In genomic region chr7:28347964-28348363, GRCh38 we compare ENCODE assay signal across 13 cellular contexts.
DNase-seq lines count a peak whose midpoint lies in the region.
"Had no signal": no experiment of that assay in that cellular context is flagged by ENCODE, and none has a peak within 500 bp of the region (broad histone marks: within the 10 kb centered on the region; RNA-seq: fewer than 3 reads in every experiment).

No MANE protein-coding gene starts in this region.

- H3K36me3 ChIP-seq in ACC112 (ENCODE audit: insufficient read depth, low read length) = no peaks in the 10 kb centered on the region
- H3K36me3 ChIP-seq in muscle layer of duodenum (ENCODE audit: control insufficient read depth in 1 of 2, insufficient read depth in 2 of 2, low read length in 2 of 2) = no peaks in the 10 kb centered on the region

- intact Hi-C loops in activated CD4-positive, alpha-beta T cell treated with anti-CD3 and anti-CD28 coated beads, Interleukin-2, amount 10 ng/mL, durations not matched to agents 24 days and 14 days (cut with micrococcal nuclease) = no loop called here

- H3K27me3 Mint-ChIP-seq in activated CD4-positive, alpha-beta T cell treated with anti-CD3 and anti-CD28 coated beads, Interleukin-2, amount 10 ng/mL, durations not matched to agents 24 days and 14 days = peaks cover 7% of the 10 kb centered on the region

- H3K27ac ChIP-seq in ACC112 (ENCODE audit: low read depth, low read length) (peak overlapping the region; percentile 77), muscle layer of duodenum (ENCODE audit: low read length) (peak overlapping the region; percentile 13)

- H3K4me1 ChIP-seq in ACC112 (ENCODE audit: control insufficient read depth, insufficient read depth, low read length, unreplicated experiment) (peaks cover 45% of the 10 kb centered on the region), muscle layer of duodenum (ENCODE audit: control insufficient read depth in 1 of 2, insufficient read depth in 2 of 2, low read length in 2 of 2) (no peaks in the 10 kb centered on the region)
- H3K4me1 ChIP-seq: body of pancreas had no signal

- no peaks in the 10 kb centered on the region for H3K27me3 ChIP-seq in ACC112 (ENCODE audit: insufficient read depth, low read length)
- H3K27me3 ChIP-seq in muscle layer of duodenum (ENCODE audit: low read depth, low read length) = no peaks in the 10 kb centered on the region
- H3K27me3 ChIP-seq: body of pancreas had no signal

- peaks cover 12% of the 10 kb centered on the region for H3K9me3 Mint-ChIP-seq in activated CD4-positive, alpha-beta T cell treated with anti-CD3 and anti-CD28 coated beads, Interleukin-2, amount 10 ng/mL, durations not matched to agents 24 days and 14 days

- H3K36me3 Mint-ChIP-seq in activated CD4-positive, alpha-beta T cell treated with anti-CD3 and anti-CD28 coated beads, Interleukin-2, amount 10 ng/mL, durations not matched to agents 24 days and 14 days (ENCODE audit: low read depth) = no peaks in the 10 kb centered on the region
- H3K36me3 Mint-ChIP-seq: naive thymus-derived CD4-positive, alpha-beta T cell had no signal

- no peaks in the 10 kb centered on the region for H3K79me2 ChIP-seq in ACC112 (ENCODE audit: control insufficient read depth, insufficient read depth, low read length, unreplicated experiment)

- H3K4me3 Mint-ChIP-seq in activated CD4-positive, alpha-beta T cell treated with anti-CD3 and anti-CD28 coated beads, Interleukin-2, amount 10 ng/mL, durations not matched to agents 24 days and 14 days = no peak overlapping the region
- H3K4me3 Mint-ChIP-seq: naive thymus-derived CD4-positive, alpha-beta T cell had no signal

- H3K27ac Mint-ChIP-seq in activated CD4-positive, alpha-beta T cell treated with anti-CD3 and anti-CD28 coated beads, Interleukin-2, amount 10 ng/mL, durations not matched to agents 24 days and 14 days = no peak overlapping the region
- H3K27ac Mint-ChIP-seq: naive thymus-derived CD4-positive, alpha-beta T cell had no signal

- peak overlapping the region; percentile 43 for H2AFZ ChIP-seq in ACC112 (ENCODE audit: low read length, unreplicated experiment)

- DNase-seq in LHCN-M2 (ENCODE audit: low read depth) (peak; percentile 96), fibroblast of gingiva (ENCODE audit: low read depth) (peak; percentile 62), NCI-H2171 treated with DMSO at 0.1 percent for 48 hours (lab: John Stamatoyannopoulos, UW) (no peak), mesenteric fat pad (ENCODE audit: low spot score) (no peak)
- no peak for DNase-seq in activated naive CD4-positive, alpha-beta T cell treated with Interleukin-2 at 50 U/mL for 16 hours
- DNase-seq in activated CD4-positive, alpha-beta T cell treated with anti-CD3 and anti-CD28 coated beads, Interleukin-2, amount 10 ng/mL, durations not matched to agents 24 days and 14 days = no peak
- DNase-seq: effector memory CD4-positive, alpha-beta T cell; islet precursor cell; naive thymus-derived CD4-positive, alpha-beta T cell; stimulated activated CD4-positive, alpha-beta T cell treated with anti-CD3 and anti-CD28 coated beads, Interleukin-4, amount 100 ng/mL, for 24 hours had no signal

- H3K4me3 ChIP-seq in ACC112 (ENCODE audit: low read depth, low read length) = peak overlapping the region; percentile 48
- H3K4me3 ChIP-seq in muscle layer of duodenum (ENCODE audit: low read depth in 1 of 2, low read length in 2 of 2) = no peak overlapping the region
- H3K4me3 ChIP-seq: body of pancreas had no signal

- H3K9me3 ChIP-seq in muscle layer of duodenum (ENCODE audit: control insufficient read depth in 1 of 2, low read length in 2 of 2) = no peaks in the 10 kb centered on the region
- H3K9me3 ChIP-seq: body of pancreas had no signal

- no peaks in the 10 kb centered on the region for H3K4me1 Mint-ChIP-seq in activated CD4-positive, alpha-beta T cell treated with anti-CD3 and anti-CD28 coated beads, Interleukin-2, amount 10 ng/mL, durations not matched to agents 24 days and 14 days
- H3K4me1 Mint-ChIP-seq: naive thymus-derived CD4-positive, alpha-beta T cell had no signal

Comparison
In these comparisons a context has a peak if more than half of its experiments do, and no peak if none do; other contexts are left out.
1. DNase-seq: peak in LHCN-M2 (single experiment) and fibroblast of gingiva (single experiment); none in activated naive CD4-positive, alpha-beta T cell treated with Interleukin-2 at 50 U/mL for 16 hours (single experiment), NCI-H2171 treated with DMSO at 0.1 percent for 48 hours (single experiment), mesenteric fat pad (single experiment) and activated CD4-positive, alpha-beta T cell treated with anti-CD3 and anti-CD28 coated beads, Interleukin-2, amount 10 ng/mL, durations not matched to agents 24 days and 14 days (single experiment).